1 cellular context compared by ENCODE assay signal in genomic region chr3:52685705-52686691, GRCh38.
TF ChIP-seq lines count a peak whose summit lies in the region.

Gene GNL3 (plus strand): TSS chr3:52686032. CDS start chr3:52686093, 61 bp downstream.
Gene PBRM1 (minus strand): TSS chr3:52685913.

TF ChIP-seq in HepG2, 621 proteins besides CTCF, POLR2A, EP300 and RAD21 (continued from another document and continues in another):
- TF ChIP-seq ZNF503 (CRISPR knock-in tag; IDR thresholded peaks at IDR 0.05) (0 out of 2 replicates have a peak, but pooled peaks have one; percentile 63), SNAPC2 (CRISPR knock-in tag; IDR thresholded peaks at IDR 0.05) (no peak), ZNF138 (CRISPR knock-in tag; IDR thresholded peaks at IDR 0.05; ENCODE audit: low read depth) (0 out of 2 replicates have a peak, but pooled peaks have one; percentile 20), SALL2 (CRISPR knock-in tag; IDR thresholded peaks at IDR 0.05) (peak; percentile 67), SSRP1 (CRISPR knock-in tag; IDR thresholded peaks at IDR 0.05) (no peak), TARDBP (CRISPR knock-in tag; IDR thresholded peaks at IDR 0.05) (peak; percentile 96), ZFY (CRISPR knock-in tag; IDR thresholded peaks at IDR 0.05) (peak; percentile 99), RARA (CRISPR knock-in tag; IDR thresholded peaks at IDR 0.05) (peak; percentile 45; the same call in 1 of the 2 replicates), FOXO4 (CRISPR knock-in tag; conservative IDR thresholded peaks at IDR 0.05) (no peak), POGK (CRISPR knock-in tag; conservative IDR thresholded peaks at IDR 0.05) (peak; percentile 53; the same call in 1 of the 2 replicates), SP2 (CRISPR knock-in tag; IDR thresholded peaks at IDR 0.05) (0 out of 2 replicates have a peak, but pooled peaks have one; percentile 27), ZNF296 (CRISPR knock-in tag; conservative IDR thresholded peaks at IDR 0.05) (no peak; the same call in 1 of the 2 replicates), ZNF121 (CRISPR knock-in tag; IDR thresholded peaks at IDR 0.05) (peak; percentile 25; the same call in 1 of the 2 replicates), MED1 (CRISPR knock-in tag; IDR thresholded peaks at IDR 0.05) (peak; percentile 77), ZNF766 (CRISPR knock-in tag; IDR thresholded peaks at IDR 0.05; ENCODE audit: borderline replicate concordance) (peak; percentile 77; the same call in 1 of the 2 replicates), ZBTB2 (CRISPR knock-in tag; IDR thresholded peaks at IDR 0.05; ENCODE audit: low read depth) (peak; percentile 98), ARID3A (IDR thresholded peaks at IDR 0.05; ENCODE audit: low read depth, low read length) (no peak), MATR3 (CRISPR knock-in tag; IDR thresholded peaks at IDR 0.05) (no peak), ZBTB7A (CRISPR knock-in tag; IDR thresholded peaks at IDR 0.05) (peak; percentile 65; the same call in 1 of the 2 replicates), ZSCAN30 (CRISPR knock-in tag; IDR thresholded peaks at IDR 0.05) (no peak), ZNF644 (CRISPR knock-in tag; IDR thresholded peaks at IDR 0.05; ENCODE audit: low read depth) (no peak), KLF13 (CRISPR knock-in tag; IDR thresholded peaks at IDR 0.05) (peak; percentile 64; the same call in 1 of the 2 replicates), NFYB (CRISPR knock-in tag; IDR thresholded peaks at IDR 0.05) (peak; percentile 53; the same call in 1 of the 2 replicates), ZNF318 (CRISPR knock-in tag; IDR thresholded peaks at IDR 0.05) (0 out of 2 replicates have a peak, but pooled peaks have one; percentile 54), PHF21A (CRISPR knock-in tag; IDR thresholded peaks at IDR 0.05) (0 out of 2 replicates have a peak, but pooled peaks have one; percentile 25), ZNF598 (CRISPR knock-in tag; IDR thresholded peaks at IDR 0.05; ENCODE audit: borderline replicate concordance) (peak; percentile 55; the same call in 1 of the 2 replicates), ZNF720 (CRISPR knock-in tag; IDR thresholded peaks at IDR 0.05) (0 out of 2 replicates have a peak, but pooled peaks have one; percentile 34), HBP1 (CRISPR knock-in tag; IDR thresholded peaks at IDR 0.05; ENCODE audit: low read depth) (peak; percentile 92; the same call in 1 of the 2 replicates), MLLT10 (CRISPR knock-in tag; IDR thresholded peaks at IDR 0.05) (no peak), ZKSCAN8 (CRISPR knock-in tag; IDR thresholded peaks at IDR 0.05; ENCODE audit: borderline replicate concordance) (no peak), ZFYVE20 (CRISPR knock-in tag; IDR thresholded peaks at IDR 0.05; ENCODE audit: borderline replicate concordance, low read depth) (no peak), TCF7 (IDR thresholded peaks at IDR 0.05; ENCODE audit: low read depth) (no peak), TBX3 (IDR thresholded peaks at IDR 0.05; ENCODE audit: borderline replicate concordance) (0 out of 2 replicates have a peak, but pooled peaks have one; percentile 26), ZNF710 (CRISPR knock-in tag; IDR thresholded peaks at IDR 0.05; ENCODE audit: borderline replicate concordance) (peak; percentile 77), SALL1 (CRISPR knock-in tag; IDR thresholded peaks at IDR 0.05) (peak; percentile 94), ZNF280B (CRISPR knock-in tag; IDR thresholded peaks at IDR 0.05; ENCODE audit: borderline replicate concordance) (peak; percentile 92; the same call in 1 of the 2 replicates)
